8 cellular contexts compared by ENCODE assay signal in the genomic region with DNA sequence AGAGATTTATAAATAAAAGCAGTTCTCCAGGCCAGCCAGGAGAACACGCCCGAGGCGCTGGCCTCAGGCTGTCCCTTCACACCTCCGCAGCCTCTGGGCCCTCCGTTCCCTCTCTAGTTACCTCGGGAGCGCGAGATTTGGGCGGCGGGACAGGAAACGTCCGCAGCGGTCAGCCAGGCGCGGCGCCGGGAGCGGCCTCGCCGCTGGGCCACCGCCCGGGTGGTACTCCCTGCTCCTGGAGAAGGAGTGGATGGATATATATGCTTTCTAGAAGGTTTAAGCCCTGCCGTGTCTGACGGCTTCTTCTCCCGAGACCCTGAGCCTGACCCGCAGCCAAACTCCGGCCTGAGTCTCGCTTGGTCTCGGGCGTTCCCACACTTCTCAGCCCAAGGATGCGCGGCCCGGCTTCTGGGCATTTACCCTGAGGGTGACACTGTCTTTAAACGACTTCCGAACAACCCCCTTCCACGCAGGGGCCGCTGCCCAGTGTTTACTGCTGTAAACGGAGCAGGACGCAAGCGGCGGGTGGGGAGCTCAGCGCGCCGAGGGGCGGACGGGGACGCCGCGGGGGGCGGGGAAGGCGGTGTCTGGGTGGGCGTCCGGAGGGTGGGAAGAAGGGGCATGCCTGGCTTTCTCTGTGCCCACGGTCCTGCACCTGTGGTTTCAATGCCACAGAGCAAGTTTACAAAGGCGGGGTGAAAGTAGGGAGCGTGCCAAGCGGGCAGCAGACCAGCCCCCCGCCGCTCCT. TPM values are rescaled to one million over a fixed set of nuclear protein-coding genes. Genes with fewer than 3 reads are reported as not detected.
DNase-seq lines count a peak whose midpoint lies in the region; ATAC-seq and TF ChIP-seq lines count a peak whose summit lies in the region.

No MANE protein-coding gene starts in this region.

- H3K27me3 ChIP-seq in left ventricle myocardium inferior (ENCODE audit: low read depth) (peaks cover 100% of the 10 kb centered on the region), smooth muscle cell (ENCODE audit: low read depth) (peaks cover 100% of the 10 kb centered on the region)

- intact Hi-C loops in left ventricle myocardium inferior (cut with micrococcal nuclease): no loop called here

- H3K4me3 ChIP-seq in left ventricle myocardium inferior (peak overlapping the region; percentile 68), smooth muscle cell (peak overlapping the region; percentile 47)

- DNase-seq in NCI-H2171 treated with DMSO at 0.1 percent for 48 hours (lab: John Stamatoyannopoulos, UW): peak; percentile 48
- DNase-seq in NCI-H2171 (lab: John Stamatoyannopoulos, UW): no peak
- DNase-seq in RKO (ENCODE audit: low spot score): peak; percentile 46
- no peak for DNase-seq in left ventricle myocardium inferior
- DNase-seq in smooth muscle cell (lab: John Stamatoyannopoulos, UW; ENCODE audit: unreplicated experiment): no peak
- no peak for DNase-seq in NCI-H128 (lab: John Stamatoyannopoulos, UW; ENCODE audit: unreplicated experiment)
- DNase-seq in stimulated activated CD4-positive, alpha-beta T cell treated with anti-CD3 and anti-CD28 coated beads, Interleukin-2, amount 100 ng/mL, for 48 hours: no peak

- H3F3A ChIP-seq in smooth muscle cell (ENCODE audit: low read depth): no peaks in the 10 kb centered on the region

- no peak for TF ChIP-seq CTCF in left ventricle myocardium inferior (IDR thresholded peaks at IDR 0.05; ENCODE audit: borderline replicate concordance)
- TF ChIP-seq CTCF in smooth muscle cell (IDR thresholded peaks at IDR 0.05; ENCODE audit: borderline replicate concordance, insufficient read depth, poor library complexity, severe bottlenecking): no peak

- no peaks in the 10 kb centered on the region for H3K36me3 ChIP-seq in left ventricle myocardium inferior
- H3K36me3 ChIP-seq in smooth muscle cell (ENCODE audit: low read depth): no peaks in the 10 kb centered on the region

- H3K4me1 ChIP-seq in left ventricle myocardium inferior (peaks cover 41% of the 10 kb centered on the region), smooth muscle cell (ENCODE audit: low read depth) (peaks cover 19% of the 10 kb centered on the region)

- 1% methylated on average over 52 of the region's 59 CpGs for WGBS in smooth muscle cell (ENCODE audit: low lambda C conversion rate)

- peaks cover 4% of the 10 kb centered on the region for H3K9me3 ChIP-seq in left ventricle myocardium inferior (replicated peaks)
- H3K9me3 ChIP-seq in smooth muscle cell (replicated peaks; ENCODE audit: low read depth): no peaks in the 10 kb centered on the region

- H3K4me2 ChIP-seq in smooth muscle cell: peak overlapping the region; percentile 96

- H3K27ac ChIP-seq in left ventricle myocardium inferior (replicated peaks) (no peak overlapping the region), smooth muscle cell (ENCODE audit: low read depth) (no peak overlapping the region)

- no peak overlapping the region for H3K9ac ChIP-seq in smooth muscle cell (ENCODE audit: low read depth)

- no peak for ATAC-seq in GM18511 (IDR thresholded peaks at IDR 0.05; ENCODE audit: unreplicated experiment)

- peaks cover 6% of the 10 kb centered on the region for H4K20me1 ChIP-seq in smooth muscle cell (ENCODE audit: low read depth)

- H3K79me2 ChIP-seq in smooth muscle cell (ENCODE audit: low read depth): no peaks in the 10 kb centered on the region

- H2AFZ ChIP-seq in smooth muscle cell (ENCODE audit: low read depth): peak overlapping the region; percentile 72

RNA-seq across cellular contexts. Expression of a gene that starts 2.0 kb away (rescaled TPM):
- total RNA-seq in left ventricle myocardium inferior (not detected), smooth muscle cell (not detected in 2 replicates)
- not detected in 2 replicates for polyA plus RNA-seq in smooth muscle cell

RNA-seq across cellular contexts. Expression of a gene that starts 8.1 kb away (rescaled TPM):
- not detected for total RNA-seq in left ventricle myocardium inferior
- not detected in 2 replicates for total RNA-seq in smooth muscle cell
- not detected in 2 replicates for polyA plus RNA-seq in smooth muscle cell

Comparison
In these comparisons a context has a peak if more than half of its experiments do, and no peak if none do; other contexts are left out.
1. DNase-seq: peak in NCI-H2171 treated with DMSO at 0.1 percent for 48 hours (single experiment) and RKO (single experiment); none in NCI-H2171 (single experiment), left ventricle myocardium inferior (single experiment), smooth muscle cell (single experiment), NCI-H128 (single experiment) and stimulated activated CD4-positive, alpha-beta T cell treated with anti-CD3 and anti-CD28 coated beads, Interleukin-2, amount 100 ng/mL, for 48 hours (0 of 2).